8 cellular contexts compared by ENCODE assay signal in the genomic region with DNA sequence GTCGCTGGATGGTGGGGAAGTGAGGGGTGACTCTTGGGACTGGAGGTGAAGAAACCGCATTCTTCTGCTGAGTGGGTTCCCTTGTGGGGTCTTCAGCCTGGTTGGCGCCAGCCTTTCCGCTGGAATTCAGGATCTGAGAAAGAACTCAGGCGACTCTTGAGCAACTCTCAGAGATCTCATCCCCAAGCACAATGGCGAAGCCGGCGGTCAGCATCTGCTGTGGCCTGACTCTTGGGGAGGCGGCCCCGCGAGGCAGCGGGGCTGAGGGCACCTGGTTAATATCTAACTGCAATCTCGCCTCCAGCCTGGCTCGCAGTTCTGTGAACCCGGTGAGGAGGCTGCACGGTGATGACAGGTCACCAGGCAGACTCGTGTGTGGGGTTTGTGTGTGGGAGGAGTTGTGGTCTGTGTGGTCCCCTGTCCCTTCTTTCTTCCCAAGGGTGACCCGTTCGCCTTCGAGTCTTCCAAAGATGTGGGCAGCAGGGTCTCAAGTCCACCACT. TPM values are rescaled to one million over a fixed set of nuclear protein-coding genes. Genes with fewer than 3 reads are reported as not detected.
A peak's percentile ranks its signal among the peaks of the same experiment; 100 is the strongest.
DNase-seq lines count a peak whose midpoint lies in the region; ATAC-seq and TF ChIP-seq lines count a peak whose summit lies in the region.

No MANE protein-coding gene starts in this region.

- H3K27ac Mint-ChIP-seq in activated naive CD4-positive, alpha-beta T cell treated with anti-CD3 and anti-CD28 coated beads for 36 hours, result peak overlapping the region; percentile 61

- H3K79me2 ChIP-seq in parathyroid adenoma, result peaks cover 19% of the 10 kb centered on the region

- peaks cover 26% of the 10 kb centered on the region for H3K36me3 Mint-ChIP-seq in activated naive CD4-positive, alpha-beta T cell treated with anti-CD3 and anti-CD28 coated beads for 36 hours (ENCODE audit: low read depth)

- H3K27ac ChIP-seq in cardiac muscle cell, result peak overlapping the region; percentile 82
- peak overlapping the region; percentile 97 for H3K27ac ChIP-seq in parathyroid adenoma

- H2AFZ ChIP-seq in parathyroid adenoma, result peak overlapping the region; percentile 68

- intact Hi-C loops in activated naive CD4-positive, alpha-beta T cell treated with anti-CD3 and anti-CD28 coated beads for 36 hours (cut with micrococcal nuclease), result loop anchor here (2.0 to 5.0 kb wide), 2 partner anchors 31 to 45 kb away; a partner anchor contains a TSS

- ATAC-seq in GM21515 (IDR thresholded peaks at IDR 0.05; ENCODE audit: unreplicated experiment), result peak; percentile 29
- ATAC-seq in GM18502 (IDR thresholded peaks at IDR 0.05; ENCODE audit: poor library complexity, unreplicated experiment), result no peak

- H3K4me2 ChIP-seq in parathyroid adenoma (ENCODE audit: low read length), result peak overlapping the region; percentile 91

- CTCF ChIA-PET in activated naive CD4-positive, alpha-beta T cell treated with anti-CD3 and anti-CD28 coated beads for 36 hours (lab: Charles Lee), result interaction anchor here (1.8 kb wide), 1 partner anchor 30 kb away, joined by 7 read pairs; a partner anchor contains a TSS

- H3K4me1 Mint-ChIP-seq in activated naive CD4-positive, alpha-beta T cell treated with anti-CD3 and anti-CD28 coated beads for 36 hours (ENCODE audit: low read depth), result peaks cover 16% of the 10 kb centered on the region

- TF ChIP-seq CTCF in NB4 (IDR thresholded peaks at IDR 0.05; ENCODE audit: low read depth, low read length), result no peak
- TF ChIP-seq CTCF in cardiac muscle cell (IDR thresholded peaks at IDR 0.05; ENCODE audit: low read depth, low read length), result no peak
- no peak for TF ChIP-seq CTCF in parathyroid adenoma (IDR thresholded peaks at IDR 0.05)

- peaks cover 2% of the 10 kb centered on the region for H3K27me3 Mint-ChIP-seq in activated naive CD4-positive, alpha-beta T cell treated with anti-CD3 and anti-CD28 coated beads for 36 hours (ENCODE audit: low read depth)

- TF ChIP-seq POLR2A in NB4 (IDR thresholded peaks at IDR 0.05; ENCODE audit: extremely low read depth, insufficient read length), result no peak

- H3K27me3 ChIP-seq in cardiac muscle cell, result no peaks in the 10 kb centered on the region
- H3K27me3 ChIP-seq in parathyroid adenoma (ENCODE audit: control insufficient read depth, insufficient read depth, low read length), result no peaks in the 10 kb centered on the region

- H3K9me3 ChIP-seq in cardiac muscle cell (ENCODE audit: low read depth) (no peaks in the 10 kb centered on the region), parathyroid adenoma (ENCODE audit: control insufficient read depth, low read length) (no peaks in the 10 kb centered on the region)

- H3K4me3 Mint-ChIP-seq in activated naive CD4-positive, alpha-beta T cell treated with anti-CD3 and anti-CD28 coated beads for 36 hours, result peak overlapping the region; percentile 96

- H3K36me3 ChIP-seq in cardiac muscle cell, result no peaks in the 10 kb centered on the region
- H3K36me3 ChIP-seq in parathyroid adenoma (ENCODE audit: control insufficient read depth, insufficient read depth, low read length), result no peaks in the 10 kb centered on the region

- H3K9ac ChIP-seq in parathyroid adenoma, result peak overlapping the region; percentile 85

- peaks cover 31% of the 10 kb centered on the region for H3K9me3 Mint-ChIP-seq in activated naive CD4-positive, alpha-beta T cell treated with anti-CD3 and anti-CD28 coated beads for 36 hours

- peak overlapping the region; percentile 69 for H3K4me3 ChIP-seq in NB4 (ENCODE audit: low read depth, low read length)
- H3K4me3 ChIP-seq in cardiac muscle cell, result peak overlapping the region; percentile 63
- H3K4me3 ChIP-seq in parathyroid adenoma (ENCODE audit: low read depth, low read length), result peak overlapping the region; percentile 88

- H3K4me1 ChIP-seq in cardiac muscle cell (ENCODE audit: low read depth) (no peaks in the 10 kb centered on the region), parathyroid adenoma (peaks cover 3% of the 10 kb centered on the region)

- DNase-seq in D341Med (ENCODE audit: low spot score), result peak; percentile 40
- DNase-seq in NB4 (ENCODE audit: low read depth), result peak; percentile 53
- DNase-seq in activated naive CD4-positive, alpha-beta T cell treated with anti-CD3 and anti-CD28 coated beads for 36 hours, result peak; percentile 43
- DNase-seq in cardiac muscle cell (ENCODE audit: low read depth in 1 of 2, low spot score in 1 of 2), result peak; percentile 48 to 50
- DNase-seq in foreskin melanocyte, result no peak

RNA-seq across cellular contexts. Expression of a gene that starts 0.9 kb away (rescaled TPM):
- total RNA-seq in activated naive CD4-positive, alpha-beta T cell treated with anti-CD3 and anti-CD28 coated beads for 36 hours, result 1 to 10 TPM; 4.0 TPM
- total RNA-seq in cardiac muscle cell, result 4.5 and 26.9 TPM in 2 replicates
- 2.1 and 10.0 TPM in 2 replicates for polyA plus RNA-seq in cardiac muscle cell

RNA-seq across cellular contexts. Expression of a gene that starts 28.9 kb away (rescaled TPM):
- 1 to 10 TPM; 4.1 to 4.2 TPM for total RNA-seq in activated naive CD4-positive, alpha-beta T cell treated with anti-CD3 and anti-CD28 coated beads for 36 hours
- total RNA-seq in cardiac muscle cell, result 6.7 and 7.6 TPM in 2 replicates
- 4.7 and 9.4 TPM in 2 replicates for polyA plus RNA-seq in cardiac muscle cell

RNA-seq across cellular contexts. Expression of a gene that starts 30.6 kb away (rescaled TPM):
- total RNA-seq in activated naive CD4-positive, alpha-beta T cell treated with anti-CD3 and anti-CD28 coated beads for 36 hours, result 1 to 10 TPM in 1 of 2 experiments, under 1 TPM in 1; 0.35 to 1.2 TPM
- 3.9 and 4.4 TPM in 2 replicates for total RNA-seq in cardiac muscle cell
- polyA plus RNA-seq in cardiac muscle cell, result 5.1 and 7.3 TPM in 2 replicates

RNA-seq across cellular contexts. Expression of a gene that starts 46.4 kb away (rescaled TPM):
- total RNA-seq in activated naive CD4-positive, alpha-beta T cell treated with anti-CD3 and anti-CD28 coated beads for 36 hours, result 1 to 10 TPM; 3.6 to 4.8 TPM
- 5.7 and 15.5 TPM in 2 replicates for total RNA-seq in cardiac muscle cell
- 5.7 and 7.0 TPM in 2 replicates for polyA plus RNA-seq in cardiac muscle cell
